ENCODE assay signal across 1 cellular context in the genomic region with DNA sequence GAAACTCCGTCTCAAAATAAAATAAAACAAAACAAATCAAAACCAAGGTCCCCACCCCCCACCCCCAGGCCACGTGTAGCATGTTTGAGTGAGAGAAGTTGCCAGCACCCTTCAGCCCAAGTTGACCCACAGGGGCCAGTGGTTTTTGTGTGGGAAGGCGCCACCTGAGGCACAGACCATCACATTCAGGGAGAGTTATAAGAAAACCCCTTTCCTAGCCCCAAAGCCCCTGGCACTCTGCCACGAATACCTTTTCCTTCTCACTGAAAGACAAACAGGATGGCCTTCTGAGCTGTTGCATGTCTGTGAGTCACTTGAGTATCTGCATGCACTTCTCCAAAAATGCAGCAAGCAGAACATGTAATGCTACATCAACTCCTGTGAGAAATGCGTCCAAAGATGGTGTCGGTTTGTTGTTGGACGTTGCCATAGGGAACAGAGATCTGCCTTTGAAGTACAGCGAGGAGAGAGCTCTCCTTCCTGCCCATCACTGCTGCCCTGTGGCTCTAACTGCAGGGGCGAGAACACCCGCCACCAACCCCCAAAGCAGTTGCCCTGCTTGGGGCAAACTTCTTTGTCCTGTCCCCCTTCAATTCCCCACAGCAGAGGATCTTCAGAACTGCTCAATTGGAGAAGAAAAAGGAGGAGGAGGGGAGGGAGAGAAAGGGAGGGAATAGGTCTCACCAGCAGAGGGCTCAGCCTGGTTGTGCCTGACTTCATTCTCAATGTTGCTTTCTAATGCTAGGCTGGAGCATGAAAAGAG.
TF ChIP-seq lines count a peak whose summit lies in the region.

No MANE protein-coding gene starts in this region.

TF ChIP-seq in GM12878, 131 proteins besides CTCF, POLR2A, EP300 and RAD21 (continued from another document):
- TF ChIP-seq, protein P1, sequence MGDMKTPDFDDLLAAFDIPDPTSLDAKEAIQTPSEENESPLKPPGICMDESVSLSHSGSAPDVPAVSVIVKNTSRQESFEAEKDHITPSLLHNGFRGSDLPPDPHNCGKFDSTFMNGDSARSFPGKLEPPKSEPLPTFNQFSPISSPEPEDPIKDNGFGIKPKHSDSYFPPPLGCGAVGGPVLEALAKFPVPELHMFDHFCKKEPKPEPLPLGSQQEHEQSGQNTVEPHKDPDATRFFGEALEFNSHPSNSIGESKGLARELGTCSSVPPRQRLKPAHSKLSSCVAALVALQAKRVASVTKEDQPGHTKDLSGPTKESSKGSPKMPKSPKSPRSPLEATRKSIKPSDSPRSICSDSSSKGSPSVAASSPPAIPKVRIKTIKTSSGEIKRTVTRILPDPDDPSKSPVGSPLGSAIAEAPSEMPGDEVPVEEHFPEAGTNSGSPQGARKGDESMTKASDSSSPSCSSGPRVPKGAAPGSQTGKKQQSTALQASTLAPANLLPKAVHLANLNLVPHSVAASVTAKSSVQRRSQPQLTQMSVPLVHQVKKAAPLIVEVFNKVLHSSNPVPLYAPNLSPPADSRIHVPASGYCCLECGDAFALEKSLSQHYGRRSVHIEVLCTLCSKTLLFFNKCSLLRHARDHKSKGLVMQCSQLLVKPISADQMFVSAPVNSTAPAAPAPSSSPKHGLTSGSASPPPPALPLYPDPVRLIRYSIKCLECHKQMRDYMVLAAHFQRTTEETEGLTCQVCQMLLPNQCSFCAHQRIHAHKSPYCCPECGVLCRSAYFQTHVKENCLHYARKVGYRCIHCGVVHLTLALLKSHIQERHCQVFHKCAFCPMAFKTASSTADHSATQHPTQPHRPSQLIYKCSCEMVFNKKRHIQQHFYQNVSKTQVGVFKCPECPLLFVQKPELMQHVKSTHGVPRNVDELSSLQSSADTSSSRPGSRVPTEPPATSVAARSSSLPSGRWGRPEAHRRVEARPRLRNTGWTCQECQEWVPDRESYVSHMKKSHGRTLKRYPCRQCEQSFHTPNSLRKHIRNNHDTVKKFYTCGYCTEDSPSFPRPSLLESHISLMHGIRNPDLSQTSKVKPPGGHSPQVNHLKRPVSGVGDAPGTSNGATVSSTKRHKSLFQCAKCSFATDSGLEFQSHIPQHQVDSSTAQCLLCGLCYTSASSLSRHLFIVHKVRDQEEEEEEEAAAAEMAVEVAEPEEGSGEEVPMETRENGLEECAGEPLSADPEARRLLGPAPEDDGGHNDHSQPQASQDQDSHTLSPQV (IDR thresholded peaks at IDR 0.05) = 0 out of 2 replicates have a peak, but pooled peaks have one; percentile 7
- TF ChIP-seq SMAD1 (IDR thresholded peaks at IDR 0.05; ENCODE audit: low read depth, partially characterized antibody) = peak; percentile 88
- TF ChIP-seq SPI1 (IDR thresholded peaks at IDR 0.05; ENCODE audit: borderline replicate concordance, insufficient read depth, low read depth, low read length) = peak; percentile 76
- TF ChIP-seq RUNX3 (IDR thresholded peaks at IDR 0.05; ENCODE audit: low read length) = peak; percentile 83
- peak; percentile 59; the same call in 1 of the 2 replicates for TF ChIP-seq NR2F1 (conservative IDR thresholded peaks at IDR 0.05)
- peak; percentile 68; the same call in 1 of the 2 replicates for TF ChIP-seq TARDBP (IDR thresholded peaks at IDR 0.05; ENCODE audit: borderline replicate concordance)
- no peak for TF ChIP-seq FOS (IDR thresholded peaks at IDR 0.05; ENCODE audit: borderline replicate concordance, extremely low read depth, insufficient read length)
TF ChIP-seq in GM12878: peak in this region for 47.
